7 cellular contexts compared by ENCODE assay signal in the genomic region with DNA sequence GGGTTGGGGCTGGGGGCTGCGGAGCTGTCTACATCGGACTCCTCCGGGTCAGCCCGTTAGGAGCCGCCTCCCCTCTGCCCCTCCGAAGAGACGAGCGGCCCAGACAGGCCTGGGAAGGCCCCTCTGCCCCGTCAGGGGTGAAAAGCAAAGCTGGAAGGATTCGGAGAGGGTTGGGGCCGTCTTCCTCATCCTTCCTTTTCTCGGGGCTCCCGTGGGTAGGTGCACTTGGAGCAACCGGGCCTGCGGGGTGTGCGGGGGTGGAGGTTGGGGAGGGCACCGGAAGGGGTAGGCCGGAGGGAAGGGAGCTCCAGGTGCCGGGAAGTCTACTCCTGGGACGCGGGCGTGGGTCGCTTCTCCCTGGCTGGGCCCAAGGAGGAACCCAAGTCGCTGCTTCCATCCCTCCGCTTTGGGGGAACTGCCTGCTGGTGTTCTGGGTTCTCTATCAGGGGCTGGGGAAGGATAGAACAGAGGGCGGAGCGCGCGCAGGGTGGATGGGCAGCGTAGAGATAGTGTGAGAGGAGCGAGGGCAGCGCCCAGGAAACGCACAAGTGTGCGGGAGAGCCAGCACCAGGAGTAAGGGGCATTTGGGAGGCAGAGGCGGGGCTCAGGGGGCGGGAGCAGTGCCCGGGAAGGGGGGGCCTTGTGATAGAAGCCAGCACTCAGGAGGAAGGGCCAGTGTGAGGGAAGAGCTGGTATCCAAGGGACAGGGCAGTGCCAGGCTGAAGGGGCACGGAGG. TPM values are rescaled to one million over a fixed set of nuclear protein-coding genes. Genes with fewer than 3 reads are reported as not detected.
DNase-seq lines count a peak whose midpoint lies in the region; ATAC-seq and TF ChIP-seq lines count a peak whose summit lies in the region.

No MANE protein-coding gene starts in this region.

- no peaks in the 10 kb centered on the region for H3K9me3 Mint-ChIP-seq in naive thymus-derived CD8-positive, alpha-beta T cell

- intact Hi-C loops in esophagus muscularis mucosa (cut with DNase I): no loop called here

- DNase-seq in GM10266 (ENCODE audit: extremely low spot score) (peak; percentile 82), NCI-H510A treated with DMSO at 0.1 percent for 48 hours (lab: John Stamatoyannopoulos, UW) (peak; percentile 93), activated T-cell treated with anti-CD3 and anti-CD28 coated beads for 24 hours (ENCODE audit: low read depth) (peak; percentile 31), esophagus muscularis mucosa (ENCODE audit: extremely low spot score) (peak; percentile 93), substantia nigra (lab: John Stamatoyannopoulos, UW) (peak in 45 of 49 donors; percentile 52 to 92 (median 80))
- peak in 7 of 10 donors; percentile 13 to 54 (median 36) for DNase-seq in naive thymus-derived CD8-positive, alpha-beta T cell

- H3K36me3 ChIP-seq in esophagus muscularis mucosa: peaks cover 6 to 37% (median 30%) of the 10 kb centered on the region in 4 donors

- H3K4me1 ChIP-seq in esophagus muscularis mucosa: peaks cover 21 to 42% (median 36%) of the 10 kb centered on the region in 4 donors

- H3K27ac ChIP-seq in esophagus muscularis mucosa (replicated peaks in 1 of 4): peak overlapping the region; percentile 96 to 99 (median 99)
- peak overlapping the region; percentile 97 for H3K27ac ChIP-seq in substantia nigra (ENCODE audit: low read depth, low read length, poor library complexity, severe bottlenecking)

- whole genome bisulfite sequencing in esophagus muscularis mucosa: under 1% methylated on average over 28 of the region's 38 CpGs

- TF ChIP-seq CTCF in GM10266 (IDR thresholded peaks at IDR 0.05; ENCODE audit: control insufficient read depth, insufficient read depth, low read depth, missing control alignments): no peak
- no peak for TF ChIP-seq CTCF in esophagus muscularis mucosa (IDR thresholded peaks at IDR 0.05)

- no peaks in the 10 kb centered on the region for H3K27me3 ChIP-seq in esophagus muscularis mucosa

- peaks cover 0 to 3% (median 0%) of the 10 kb centered on the region in 5 donors for H3K27me3 Mint-ChIP-seq in naive thymus-derived CD8-positive, alpha-beta T cell

- H3K4me3 ChIP-seq in esophagus muscularis mucosa: peak overlapping the region; percentile 73 to 92 (median 86)

- POLR2A ChIA-PET in naive thymus-derived CD8-positive, alpha-beta T cell (lab: Charles Lee): interaction anchor here (0.5 to 3.2 kb wide), 14 partner anchors 8 to 1576 kb away, joined by 3 to 15 read pairs (median 3); partner anchors contain the start of genes EIF4G1, FAM131A, PSMD2 and TRA2B

- no peaks in the 10 kb centered on the region for H3K9me3 ChIP-seq in esophagus muscularis mucosa

- peak overlapping the region; percentile 91 to 98 (median 97) for H3K4me3 Mint-ChIP-seq in naive thymus-derived CD8-positive, alpha-beta T cell

- peak; percentile 9 for ATAC-seq in HG02852 (IDR thresholded peaks at IDR 0.05; ENCODE audit: unreplicated experiment)
- peak; percentile 19 to 26 for ATAC-seq in naive thymus-derived CD8-positive, alpha-beta T cell

- peak overlapping the region; percentile 79 to 97 (median 93) for H3K27ac Mint-ChIP-seq in naive thymus-derived CD8-positive, alpha-beta T cell

- no peak for TF ChIP-seq EP300 in esophagus muscularis mucosa (IDR thresholded peaks at IDR 0.05)

- H3K36me3 Mint-ChIP-seq in naive thymus-derived CD8-positive, alpha-beta T cell: peaks cover 0 to 20% (median 0%) of the 10 kb centered on the region in 3 donors

- no peak for TF ChIP-seq POLR2A in esophagus muscularis mucosa (IDR thresholded peaks at IDR 0.05; ENCODE audit: low read depth)

- H3K4me1 Mint-ChIP-seq in naive thymus-derived CD8-positive, alpha-beta T cell: peaks cover 21 to 40% (median 36%) of the 10 kb centered on the region in 4 donors

RNA-seq across cellular contexts. Expression of gene POLR2H, which starts 0.6 kb away (rescaled TPM):
- total RNA-seq in esophagus muscularis mucosa: 10 to 100 TPM; 36.0 to 52.1 (median 40.4) TPM
- total RNA-seq in naive thymus-derived CD8-positive, alpha-beta T cell: 10 to 100 TPM; 58.2 to 60.9 TPM
- 10 to 100 TPM; 58.0 to 81.6 (median 68.0) TPM for polyA plus RNA-seq in naive thymus-derived CD8-positive, alpha-beta T cell

RNA-seq across cellular contexts. Expression of gene CLCN2, which starts 0.7 kb away (rescaled TPM):
- total RNA-seq in esophagus muscularis mucosa: 1 to 10 TPM; 1.8 to 3.4 (median 2.7) TPM
- 1 to 10 TPM; 5.2 to 6.3 TPM for total RNA-seq in naive thymus-derived CD8-positive, alpha-beta T cell
- polyA plus RNA-seq in naive thymus-derived CD8-positive, alpha-beta T cell: 1 to 10 TPM in 1 of 3 donors, under 1 TPM in 2; 0.12 to 1.1 (median 0.28) TPM

RNA-seq across cellular contexts. Expression of gene THPO, which starts 15.9 kb away (rescaled TPM):
- 1 to 10 TPM in 1 of 4 donors, under 1 TPM in 3; 0.40 to 1.3 (median 0.64) TPM for total RNA-seq in esophagus muscularis mucosa
- not detected for total RNA-seq in naive thymus-derived CD8-positive, alpha-beta T cell
- not detected for polyA plus RNA-seq in naive thymus-derived CD8-positive, alpha-beta T cell

RNA-seq across cellular contexts. Expression of gene CHRD, which starts 17.8 kb away (rescaled TPM):
- 10 to 100 TPM; 12.3 to 17.6 (median 16.8) TPM for total RNA-seq in esophagus muscularis mucosa
- total RNA-seq in naive thymus-derived CD8-positive, alpha-beta T cell: not detected
- polyA plus RNA-seq in naive thymus-derived CD8-positive, alpha-beta T cell: not detected

RNA-seq across cellular contexts. Expression of gene FAM131A, which starts 24.7 kb away (rescaled TPM):
- total RNA-seq in esophagus muscularis mucosa: 10 to 100 TPM; 40.3 to 71.0 (median 59.9) TPM
- 1 to 10 TPM; 7.7 to 9.0 TPM for total RNA-seq in naive thymus-derived CD8-positive, alpha-beta T cell
- 1 to 10 TPM in 2 of 3 donors, under 1 TPM in 1; 0.98 to 1.8 (median 1.0) TPM for polyA plus RNA-seq in naive thymus-derived CD8-positive, alpha-beta T cell

Comparison
In these comparisons a context has a peak if more than half of its experiments do, and no peak if none do; other contexts are left out.
1. Peak in every context shown above with its lines: DNase-seq, ATAC-seq, H3K4me3 ChIP-seq and H3K27ac ChIP-seq.
2. DNase-seq: peak in every context shown above with its lines; median percentile 93 in NCI-H510A treated with DMSO at 0.1 percent for 48 hours; 93 in esophagus muscularis mucosa; 82 in GM10266; 80 in substantia nigra; 36 in naive thymus-derived CD8-positive, alpha-beta T cell; 31 in activated T-cell treated with anti-CD3 and anti-CD28 coated beads for 24 hours.